ENCODE assay signal across 8 cellular contexts in the genomic region with DNA sequence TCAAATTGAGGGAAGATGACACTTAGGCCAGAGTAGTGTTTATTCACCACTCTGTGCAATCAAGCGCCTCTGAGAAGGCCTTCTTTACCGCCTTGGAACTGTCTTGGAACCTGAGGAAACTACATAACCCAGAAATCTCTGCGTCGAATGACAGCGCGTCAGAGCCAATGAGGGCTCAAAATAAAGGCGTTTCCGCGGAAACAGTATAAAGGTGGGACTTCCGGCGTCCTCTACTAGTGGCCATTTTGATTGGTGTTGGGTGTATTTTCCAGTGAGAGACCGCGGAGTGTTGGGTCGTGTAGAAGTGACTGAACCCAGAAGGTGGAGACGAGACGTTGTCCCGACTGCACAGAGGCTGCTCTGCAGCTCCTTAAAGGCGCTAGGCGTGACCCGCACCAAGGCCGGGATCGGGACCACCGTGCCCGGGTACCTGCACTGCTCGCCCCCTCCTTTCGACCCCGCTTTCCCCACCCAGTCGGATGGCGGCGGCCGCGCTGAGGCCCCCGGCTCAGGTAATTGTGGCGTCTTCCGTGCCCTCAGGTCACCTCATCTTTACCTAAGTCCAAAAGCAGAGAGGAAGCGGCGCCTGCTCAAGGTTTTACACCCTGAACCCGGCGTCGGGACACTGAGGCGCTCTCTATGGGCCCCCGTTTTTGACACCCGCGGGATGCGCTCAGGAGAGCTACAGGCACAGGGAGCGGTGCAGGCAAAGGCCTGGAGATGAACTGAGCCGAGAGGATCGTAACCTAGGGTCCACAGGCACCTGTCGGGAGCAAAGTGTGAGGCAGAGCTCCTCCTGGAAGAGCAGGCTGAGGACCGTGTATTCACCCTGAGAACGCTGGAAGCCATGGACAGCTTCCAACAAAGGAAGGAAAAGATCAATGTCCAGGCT. TPM values are rescaled to one million over a fixed set of nuclear protein-coding genes. Genes with fewer than 3 reads are reported as not detected.
DNase-seq lines count a peak whose midpoint lies in the region; ATAC-seq, FAIRE-seq and TF ChIP-seq lines count a peak whose summit lies in the region.

Gene ZNF776 (plus strand): TSS at position 236 of the 892 bp plus-strand sequence. CDS start 244 bp downstream, at position 480.

- CTCF ChIA-PET in WTC11 (lab: Charles Lee), result interaction anchor here (0.6 to 1.6 kb wide), 6 partner anchors 8 to 269 kb away, joined by 3 to 8 read pairs (median 4); partner anchors contain the start of genes ZNF154, ZNF417, ZNF552 and ZNF586

- peak; percentile 98 for ATAC-seq in GM18909 (IDR thresholded peaks at IDR 0.05; ENCODE audit: poor library complexity, unreplicated experiment)
- peak; percentile 97 for ATAC-seq in HG03159 (IDR thresholded peaks at IDR 0.05; ENCODE audit: unreplicated experiment)
- ATAC-seq in WTC11, result peak; percentile 96

- TF ChIP-seq CTCF in AG09309 (IDR thresholded peaks at IDR 0.05; ENCODE audit: control insufficient read depth, insufficient read depth, low read depth, low read length, missing control alignments) (no peak), WTC11 (IDR thresholded peaks at IDR 0.05) (no peak)

- DNase-seq in AG09309 (ENCODE audit: low read depth), result peak; percentile 59
- peak; percentile 99 for DNase-seq in NCI-H2227 (lab: John Stamatoyannopoulos, UW; ENCODE audit: unreplicated experiment)
- peak; percentile 78 for DNase-seq in WTC11 (ENCODE audit: low spot score)
- peak; percentile 98 for DNase-seq in cerebellar cortex (ENCODE audit: low spot score)
- peak; percentile 65 to 66 for DNase-seq in stimulated activated CD4-positive, alpha-beta T cell treated with anti-CD3 and anti-CD28 coated beads, Interleukin-12 subunit alpha, Interleukin-12 subunit beta, amount 100 ng/mL, for 24 hours (ENCODE audit: low read depth in 2 of 2)

- H3K4me3 ChIP-seq in AG09309 (ENCODE audit: control insufficient read depth, low read depth, low read length), result peak within 1 kb of the TSS; percentile 99

- POLR2A ChIA-PET in WTC11 (lab: Charles Lee), result interaction anchor here (0.6 to 2.2 kb wide), 6 partner anchors 22 to 101 kb away, joined by 3 to 9 read pairs (median 6); partner anchors contain the start of genes ZNF154, ZNF551, ZNF552 and ZNF586

- peaks cover 4% of the 10 kb centered on the region for H3K27me3 Mint-ChIP-seq in WTC11 (ENCODE audit: low read depth)

- peak within 1 kb of the TSS; percentile 99 for H3K4me3 Mint-ChIP-seq in WTC11

- H3K4me1 Mint-ChIP-seq in WTC11, result peaks cover 10% of the 10 kb centered on the region

- FAIRE-seq in islet of Langerhans (lab: Jason Lieb, UNC), result peak; percentile 99

- H3K36me3 Mint-ChIP-seq in WTC11, result peaks cover 35% of the 10 kb centered on the region

- no peaks in the 10 kb centered on the region for H3K9me3 Mint-ChIP-seq in WTC11

- peak within 1 kb of the TSS; percentile 98 for H3K27ac Mint-ChIP-seq in WTC11

TF ChIP-seq in WTC11, 78 proteins besides CTCF, POLR2A, EP300 and RAD21:
- TF ChIP-seq CREM (CRISPR knock-in tag; IDR thresholded peaks at IDR 0.05), result peak; percentile 67
- TF ChIP-seq PRDM15 (CRISPR knock-in tag; IDR thresholded peaks at IDR 0.05), result peak; percentile 33; the same call in 1 of the 2 replicates
- no peak for TF ChIP-seq MYBL2 (CRISPR knock-in tag; IDR thresholded peaks at IDR 0.05)
- 0 out of 2 replicates have a peak, but pooled peaks have one; percentile 21 for TF ChIP-seq SP1 (CRISPR knock-in tag; conservative IDR thresholded peaks at IDR 0.05)
- peak; percentile 71 for TF ChIP-seq NFYB (CRISPR knock-in tag; conservative IDR thresholded peaks at IDR 0.05; ENCODE audit: low read depth)
- peak; percentile 23; the same call in 1 of the 2 replicates for TF ChIP-seq ZNF232 (CRISPR knock-in tag; IDR thresholded peaks at IDR 0.05)
- TF ChIP-seq, protein P1, sequence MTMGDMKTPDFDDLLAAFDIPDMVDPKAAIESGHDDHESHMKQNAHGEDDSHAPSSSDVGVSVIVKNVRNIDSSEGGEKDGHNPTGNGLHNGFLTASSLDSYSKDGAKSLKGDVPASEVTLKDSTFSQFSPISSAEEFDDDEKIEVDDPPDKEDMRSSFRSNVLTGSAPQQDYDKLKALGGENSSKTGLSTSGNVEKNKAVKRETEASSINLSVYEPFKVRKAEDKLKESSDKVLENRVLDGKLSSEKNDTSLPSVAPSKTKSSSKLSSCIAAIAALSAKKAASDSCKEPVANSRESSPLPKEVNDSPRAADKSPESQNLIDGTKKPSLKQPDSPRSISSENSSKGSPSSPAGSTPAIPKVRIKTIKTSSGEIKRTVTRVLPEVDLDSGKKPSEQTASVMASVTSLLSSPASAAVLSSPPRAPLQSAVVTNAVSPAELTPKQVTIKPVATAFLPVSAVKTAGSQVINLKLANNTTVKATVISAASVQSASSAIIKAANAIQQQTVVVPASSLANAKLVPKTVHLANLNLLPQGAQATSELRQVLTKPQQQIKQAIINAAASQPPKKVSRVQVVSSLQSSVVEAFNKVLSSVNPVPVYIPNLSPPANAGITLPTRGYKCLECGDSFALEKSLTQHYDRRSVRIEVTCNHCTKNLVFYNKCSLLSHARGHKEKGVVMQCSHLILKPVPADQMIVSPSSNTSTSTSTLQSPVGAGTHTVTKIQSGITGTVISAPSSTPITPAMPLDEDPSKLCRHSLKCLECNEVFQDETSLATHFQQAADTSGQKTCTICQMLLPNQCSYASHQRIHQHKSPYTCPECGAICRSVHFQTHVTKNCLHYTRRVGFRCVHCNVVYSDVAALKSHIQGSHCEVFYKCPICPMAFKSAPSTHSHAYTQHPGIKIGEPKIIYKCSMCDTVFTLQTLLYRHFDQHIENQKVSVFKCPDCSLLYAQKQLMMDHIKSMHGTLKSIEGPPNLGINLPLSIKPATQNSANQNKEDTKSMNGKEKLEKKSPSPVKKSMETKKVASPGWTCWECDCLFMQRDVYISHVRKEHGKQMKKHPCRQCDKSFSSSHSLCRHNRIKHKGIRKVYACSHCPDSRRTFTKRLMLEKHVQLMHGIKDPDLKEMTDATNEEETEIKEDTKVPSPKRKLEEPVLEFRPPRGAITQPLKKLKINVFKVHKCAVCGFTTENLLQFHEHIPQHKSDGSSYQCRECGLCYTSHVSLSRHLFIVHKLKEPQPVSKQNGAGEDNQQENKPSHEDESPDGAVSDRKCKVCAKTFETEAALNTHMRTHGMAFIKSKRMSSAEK (CRISPR knock-in tag; IDR thresholded peaks at IDR 0.05; ENCODE audit: borderline replicate concordance), result no peak
- no peak for TF ChIP-seq JUN (CRISPR knock-in tag; IDR thresholded peaks at IDR 0.05)
- no peak for TF ChIP-seq JAZF1 (CRISPR knock-in tag; IDR thresholded peaks at IDR 0.05)
- TF ChIP-seq FOXP1 (CRISPR knock-in tag; IDR thresholded peaks at IDR 0.05; ENCODE audit: borderline replicate concordance), result no peak
- no peak for TF ChIP-seq NR2C2 (CRISPR knock-in tag; IDR thresholded peaks at IDR 0.05)

RNA-seq across cellular contexts. Expression of gene ZNF776, which starts in this region (rescaled TPM):
- total RNA-seq in WTC11 (2021), result 14.3 to 16.9 TPM (median 16.4 TPM) in 3 replicates

Comparison
In these comparisons a context has a peak if more than half of its experiments do, and no peak if none do; other contexts are left out.
1. Peak in every context shown above with its lines: DNase-seq, ATAC-seq and H3K4me3 ChIP-seq.